In genomic region chr15:60372223-60372622, GRCh38 we compare ENCODE assay signal across 12 cellular contexts. TPM values are rescaled to one million over a fixed set of nuclear protein-coding genes. Genes with fewer than 3 reads are reported as not detected.
DNase-seq lines count a peak whose midpoint lies in the region; ATAC-seq and TF ChIP-seq lines count a peak whose summit lies in the region.
"Had no signal": no experiment of that assay in that cellular context is flagged by ENCODE, and none has a peak within 500 bp of the region (broad histone marks: within the 10 kb centered on the region; RNA-seq: fewer than 3 reads in every experiment).

No MANE protein-coding gene starts in this region.

- H3K9me3 ChIP-seq in heart right ventricle = no peaks in the 10 kb centered on the region
- H3K9me3 ChIP-seq in colonic mucosa = no peaks in the 10 kb centered on the region
- no peaks in the 10 kb centered on the region for H3K9me3 ChIP-seq in osteoblast (ENCODE audit: low read depth, low read length)
- no peaks in the 10 kb centered on the region for H3K9me3 ChIP-seq in upper lobe of left lung

- H3K27me3 Mint-ChIP-seq in activated CD4-positive, alpha-beta T cell treated with anti-CD3 and anti-CD28 coated beads, Interleukin-2, amount 10 ng/mL, durations not matched to agents 7 days and 5 days = no peaks in the 10 kb centered on the region

- CTCF ChIA-PET in activated CD4-positive, alpha-beta T cell treated with anti-CD3 and anti-CD28 coated beads, Interleukin-2, amount 10 ng/mL, durations not matched to agents 7 days and 5 days (lab: Charles Lee) = interaction anchor here (0.6 kb wide), 1 partner anchor 244 kb away, joined by 3 read pairs; no protein-coding TSS in a partner anchor

- no peak for DNase-seq in heart right ventricle
- DNase-seq in Right ventricle myocardium inferior (ENCODE audit: missing footprints) = no peak
- no peak for DNase-seq in colonic mucosa
- no peak for DNase-seq in osteoblast (ENCODE audit: insufficient read length, low spot score, missing footprints)
- no peak for DNase-seq in upper lobe of left lung
- DNase-seq in globus pallidus (ENCODE audit: low spot score) = no peak
- no peak for DNase-seq in activated CD8-positive, alpha-beta memory T cell treated with anti-CD3 and anti-CD28 coated beads, Interleukin-2, amount 50 U/mL, for 4 hours
- no peak for DNase-seq in activated CD4-positive, alpha-beta T cell treated with anti-CD3 and anti-CD28 coated beads, Interleukin-2, amount 10 ng/mL, durations not matched to agents 7 days and 5 days
- DNase-seq: amniotic stem cell; effector CD4-positive, alpha-beta T cell; GOT3; hypothalamus had no signal

- POLR2A ChIA-PET in activated CD4-positive, alpha-beta T cell treated with anti-CD3 and anti-CD28 coated beads, Interleukin-2, amount 10 ng/mL, durations not matched to agents 7 days and 5 days (lab: Charles Lee) = no interaction called here

- H3K4me1 ChIP-seq in heart right ventricle (peaks cover 3 to 89% (median 73%) of the 10 kb centered on the region in 9 donors), colonic mucosa (peaks cover 21% of the 10 kb centered on the region), osteoblast (ENCODE audit: insufficient read depth, low read length) (peaks cover 74% of the 10 kb centered on the region), upper lobe of left lung (peaks cover 50 to 62% (median 56%) of the 10 kb centered on the region in 4 donors)

- peaks cover 26% of the 10 kb centered on the region for H4K20me1 ChIP-seq in osteoblast (ENCODE audit: insufficient read depth, low read length)

- peaks cover 70% of the 10 kb centered on the region for H3K79me2 ChIP-seq in osteoblast (ENCODE audit: insufficient read depth, low read length)

- no peak overlapping the region for H3K27ac Mint-ChIP-seq in activated CD4-positive, alpha-beta T cell treated with anti-CD3 and anti-CD28 coated beads, Interleukin-2, amount 10 ng/mL, durations not matched to agents 7 days and 5 days

- H3K36me3 ChIP-seq in heart right ventricle = peaks cover 0 to 91% (median 0%) of the 10 kb centered on the region in 9 donors
- H3K36me3 ChIP-seq in colonic mucosa = no peaks in the 10 kb centered on the region
- H3K36me3 ChIP-seq in osteoblast (ENCODE audit: insufficient read depth, low read length) = peaks cover 79% of the 10 kb centered on the region
- H3K36me3 ChIP-seq in upper lobe of left lung = peaks cover 4 to 54% (median 24%) of the 10 kb centered on the region in 4 donors

- TF ChIP-seq EP300 in upper lobe of left lung (IDR thresholded peaks at IDR 0.05) = no peak

- no peaks in the 10 kb centered on the region for H3K9me3 Mint-ChIP-seq in activated CD4-positive, alpha-beta T cell treated with anti-CD3 and anti-CD28 coated beads, Interleukin-2, amount 10 ng/mL, durations not matched to agents 7 days and 5 days

- TF ChIP-seq POLR2A in upper lobe of left lung (IDR thresholded peaks at IDR 0.05) = no peak

- H3K9ac ChIP-seq in colonic mucosa (ENCODE audit: low read depth in 2 of 2, low read length in 2 of 2) = peak overlapping the region in 1 of 2 donors; percentile 43

- H3K4me3 ChIP-seq in heart right ventricle (no peak overlapping the region), colonic mucosa (no peak overlapping the region), osteoblast (ENCODE audit: insufficient read depth, low read length) (no peak overlapping the region), upper lobe of left lung (no peak overlapping the region)

- H3K27me3 ChIP-seq in heart right ventricle (no peaks in the 10 kb centered on the region), colonic mucosa (no peaks in the 10 kb centered on the region), osteoblast (ENCODE audit: insufficient read depth, low read length) (no peaks in the 10 kb centered on the region), upper lobe of left lung (no peaks in the 10 kb centered on the region)

- no peak overlapping the region for H2AFZ ChIP-seq in osteoblast (ENCODE audit: low read length)

- H3K4me3 Mint-ChIP-seq in activated CD4-positive, alpha-beta T cell treated with anti-CD3 and anti-CD28 coated beads, Interleukin-2, amount 10 ng/mL, durations not matched to agents 7 days and 5 days = no peak overlapping the region

- peak overlapping the region; percentile 35 for H3K4me2 ChIP-seq in osteoblast (ENCODE audit: insufficient read depth, low read length)

- ATAC-seq in heart right ventricle (no peak), Right ventricle myocardium inferior (no peak), upper lobe of left lung (ENCODE audit: low FRiP score in 2 of 2) (no peak)

- H3K36me3 Mint-ChIP-seq in activated CD4-positive, alpha-beta T cell treated with anti-CD3 and anti-CD28 coated beads, Interleukin-2, amount 10 ng/mL, durations not matched to agents 7 days and 5 days (ENCODE audit: low read depth) = peaks cover 52% of the 10 kb centered on the region

- peak overlapping the region; percentile 19 to 95 (median 80) for H3K27ac ChIP-seq in heart right ventricle
- H3K27ac ChIP-seq in colonic mucosa = peak overlapping the region; percentile 75
- peak overlapping the region; percentile 96 for H3K27ac ChIP-seq in osteoblast (ENCODE audit: low read depth, low read length)
- peak overlapping the region; percentile 61 to 77 (median 68) for H3K27ac ChIP-seq in upper lobe of left lung

- WGBS in heart right ventricle, 2 donors = 74 to 86% methylated on average over 4 of the region's 4 CpGs
- WGBS in upper lobe of left lung, 2 donors = 88 to 94% methylated on average over 4 of the region's 4 CpGs

- peaks cover 7% of the 10 kb centered on the region for H3K4me1 Mint-ChIP-seq in activated CD4-positive, alpha-beta T cell treated with anti-CD3 and anti-CD28 coated beads, Interleukin-2, amount 10 ng/mL, durations not matched to agents 7 days and 5 days

- intact Hi-C loops in heart right ventricle (cut with DNase I) (no loop called here), Right ventricle myocardium inferior (cut with DNase I) (no loop called here), colonic mucosa (cut with DNase I) (no loop called here)

- no peak for TF ChIP-seq CTCF in heart right ventricle (IDR thresholded peaks at IDR 0.05)
- TF ChIP-seq CTCF in colonic mucosa (IDR thresholded peaks at IDR 0.05) = no peak
- TF ChIP-seq CTCF in osteoblast (IDR thresholded peaks at IDR 0.05; ENCODE audit: extremely low read depth, low read depth, low read length) = no peak
- TF ChIP-seq CTCF in upper lobe of left lung (IDR thresholded peaks at IDR 0.05) = no peak

RNA-seq across cellular contexts. Expression of gene ANXA2, which starts 25.6 kb away (rescaled TPM):
- total RNA-seq in heart right ventricle (100 to 1,000 TPM in 9 of 10 donors, 10 to 100 TPM in 1; 98.7 to 341 (median 123) TPM), Right ventricle myocardium inferior (212 TPM), colonic mucosa (100 to 1,000 TPM; 813 to 816 TPM), osteoblast (2,826 and 3,042 TPM in 2 replicates), upper lobe of left lung (1,000 to 10,000 TPM in 4 of 6 donors, 100 to 1,000 TPM in 2; 394 to 1,774 (median 1,094) TPM)
- polyA plus RNA-seq in heart right ventricle = 100 to 1,000 TPM; 166 to 539 TPM
- 100 to 1,000 TPM; 438 to 488 TPM for total RNA-seq in activated CD4-positive, alpha-beta T cell treated with anti-CD3 and anti-CD28 coated beads, Interleukin-2, amount 10 ng/mL, durations not matched to agents 7 days and 5 days
